1 cellular context compared by ENCODE assay signal in genomic region chr14:24418492-24418873, GRCh38.
TF ChIP-seq lines count a peak whose summit lies in the region.

No MANE protein-coding gene starts in this region.

TF ChIP-seq in endothelial cell of umbilical vein, 7 proteins besides CTCF, POLR2A, EP300 and RAD21:
- TF ChIP-seq POLR2AphosphoS5 (IDR thresholded peaks at IDR 0.05; ENCODE audit: insufficient read depth, low read depth, low read length) (peak; percentile 47), MYC (IDR thresholded peaks at IDR 0.05; ENCODE audit: low read depth, low read length) (no peak), GATA2 (IDR thresholded peaks at IDR 0.05; ENCODE audit: insufficient read depth, insufficient read length, low read depth, low read length) (no peak), MAX (IDR thresholded peaks at IDR 0.05; ENCODE audit: insufficient read depth, insufficient read length) (no peak), JUN (IDR thresholded peaks at IDR 0.05; ENCODE audit: borderline replicate concordance, insufficient read depth, insufficient read length, low read depth) (peak; percentile 35), FOS (IDR thresholded peaks at IDR 0.05; ENCODE audit: borderline replicate concordance, insufficient read depth, low read length) (peak; percentile 76), EZH2 (IDR thresholded peaks at IDR 0.05; ENCODE audit: borderline replicate concordance, low read depth, low read length, severe bottlenecking) (no peak)
